8 cellular contexts compared by ENCODE assay signal in the genomic region with DNA sequence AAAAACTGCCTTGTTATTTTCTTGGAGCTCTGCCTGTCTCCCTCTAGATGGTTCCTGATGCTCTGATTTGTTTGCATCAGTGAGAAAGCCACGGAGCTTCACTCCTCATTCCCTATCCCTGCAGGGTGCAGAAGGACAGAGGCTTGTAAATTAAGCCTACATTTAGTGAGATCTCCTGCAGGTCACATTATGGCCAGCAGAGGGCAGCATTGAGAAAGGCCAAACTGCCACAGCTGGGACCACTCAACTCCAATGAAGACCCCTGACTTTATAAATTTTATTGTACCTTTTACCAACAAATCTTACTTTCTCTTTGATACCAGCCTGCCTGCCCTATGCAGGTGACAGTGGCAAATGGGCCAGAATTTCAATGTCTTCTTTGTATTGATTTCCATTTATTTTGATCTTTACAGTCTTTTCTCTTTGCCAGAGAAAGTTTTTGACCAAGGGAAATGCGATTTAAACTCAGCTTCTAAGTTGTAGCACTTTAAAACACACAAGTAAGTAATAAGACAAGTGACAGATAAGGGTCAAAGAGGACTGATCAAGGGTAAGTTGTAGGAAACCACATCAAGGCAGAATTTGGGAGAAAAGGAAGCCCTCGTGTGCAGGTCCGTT.
DNase-seq lines count a peak whose midpoint lies in the region; ATAC-seq and TF ChIP-seq lines count a peak whose summit lies in the region.

No MANE protein-coding gene starts in this region.

- TF ChIP-seq CTCF in WTC11 (IDR thresholded peaks at IDR 0.05) (peak; percentile 89), endodermal cell (conservative IDR thresholded peaks at IDR 0.05) (peak; percentile 97), thyroid gland (IDR thresholded peaks at IDR 0.05) (peak; percentile 41 to 86 (median 72))

- H3K36me3 ChIP-seq in endodermal cell (ENCODE audit: control insufficient read depth, insufficient read depth, low read length) (no peaks in the 10 kb centered on the region), thyroid gland (no peaks in the 10 kb centered on the region)

- H3K9me3 ChIP-seq in endodermal cell (ENCODE audit: control insufficient read depth, low read length) (no peaks in the 10 kb centered on the region), thyroid gland (no peaks in the 10 kb centered on the region)

- H3K4me1 ChIP-seq in endodermal cell (ENCODE audit: control insufficient read depth, insufficient read depth, low read length): peaks cover 18% of the 10 kb centered on the region
- H3K4me1 ChIP-seq in thyroid gland: peaks cover 0 to 6% of the 10 kb centered on the region in 2 donors

- H3K9ac ChIP-seq in endodermal cell (ENCODE audit: extremely low read depth, low read length, poor library complexity, severe bottlenecking): no peak overlapping the region

- H3K27ac Mint-ChIP-seq in WTC11: no peak overlapping the region
- H3K27ac Mint-ChIP-seq in endodermal cell: no peak overlapping the region
- no peak overlapping the region for H3K27ac Mint-ChIP-seq in naive B cell

- ATAC-seq in GM19043 (IDR thresholded peaks at IDR 0.05; ENCODE audit: low read depth, unreplicated experiment) (peak; percentile 83), HG03520 (IDR thresholded peaks at IDR 0.05; ENCODE audit: unreplicated experiment) (peak; percentile 69), WTC11 (peak; percentile 91), naive B cell (ENCODE audit: low read depth in 2 of 2) (no peak)

- H3K27ac ChIP-seq in endodermal cell (ENCODE audit: low read depth, low read length) (no peak overlapping the region), thyroid gland (no peak overlapping the region)

- no peaks in the 10 kb centered on the region for H3K9me3 Mint-ChIP-seq in WTC11
- no peaks in the 10 kb centered on the region for H3K9me3 Mint-ChIP-seq in endodermal cell
- H3K9me3 Mint-ChIP-seq in naive B cell: peaks cover 0 to 2% (median 0%) of the 10 kb centered on the region in 7 donors

- H3K4me1 Mint-ChIP-seq in WTC11 (peaks cover 30% of the 10 kb centered on the region), endodermal cell (peaks cover 39% of the 10 kb centered on the region), naive B cell (no peaks in the 10 kb centered on the region)

- DNase-seq in Caki2 (ENCODE audit: low read depth) (peak; percentile 26), WTC11 (ENCODE audit: low spot score) (peak; percentile 86), endodermal cell (peak; percentile 96), naive B cell (peak; percentile 6), thyroid gland (peak; percentile 53 to 63), DMS79 treated with DMSO at 0.1 percent for 48 hours (lab: John Stamatoyannopoulos, UW) (no peak)

- H3K4me3 ChIP-seq in endodermal cell (ENCODE audit: low read length) (no peak overlapping the region), thyroid gland (replicated peaks in 1 of 3) (no peak overlapping the region)

- CTCF ChIA-PET in WTC11 (lab: Charles Lee): interaction anchor here (0.5 to 1.7 kb wide), 15 partner anchors 9 to 1686 kb away, joined by 3 to 8 read pairs (median 3); no protein-coding TSS in a partner anchor

- in situ Hi-C loops in Caki2 (cut with HindIII; ENCODE audit: low pct_unique_long_range_greater_than_20kb, low sequenced_read_pairs): no loop called here

- POLR2A ChIA-PET in WTC11 (lab: Charles Lee): no interaction called here

- H3K27me3 ChIP-seq in endodermal cell (ENCODE audit: control insufficient read depth, insufficient read depth, low read length, poor library complexity, severe bottlenecking) (no peaks in the 10 kb centered on the region), thyroid gland (no peaks in the 10 kb centered on the region)

- H3K36me3 Mint-ChIP-seq in WTC11 (no peaks in the 10 kb centered on the region), endodermal cell (ENCODE audit: low read depth) (no peaks in the 10 kb centered on the region), naive B cell (no peaks in the 10 kb centered on the region)

- 73 to 94% methylated on average over 2 to 4 of the region's 4 CpGs for WGBS in endodermal cell (ENCODE audit: insufficient coverage in 1 of 2, insufficient read length in 1 of 2), 2 experiments
- WGBS in thyroid gland, 2 donors: 60 to 63% methylated on average over 4 of the region's 4 CpGs

- H3K27me3 Mint-ChIP-seq in WTC11 (ENCODE audit: low read depth) (no peaks in the 10 kb centered on the region), endodermal cell (ENCODE audit: insufficient read depth) (no peaks in the 10 kb centered on the region), naive B cell (no peaks in the 10 kb centered on the region)

- no peak for TF ChIP-seq POLR2A in thyroid gland (IDR thresholded peaks at IDR 0.05)

- H3K4me3 Mint-ChIP-seq in WTC11: no peak overlapping the region
- no peak overlapping the region for H3K4me3 Mint-ChIP-seq in endodermal cell
- H3K4me3 Mint-ChIP-seq in naive B cell: no peak overlapping the region

- intact Hi-C loops in thyroid gland (cut with DNase I): no loop called here

TF ChIP-seq in WTC11, 78 proteins besides CTCF, POLR2A, EP300 and RAD21 (continues in another document):
- TF ChIP-seq, protein P1, sequence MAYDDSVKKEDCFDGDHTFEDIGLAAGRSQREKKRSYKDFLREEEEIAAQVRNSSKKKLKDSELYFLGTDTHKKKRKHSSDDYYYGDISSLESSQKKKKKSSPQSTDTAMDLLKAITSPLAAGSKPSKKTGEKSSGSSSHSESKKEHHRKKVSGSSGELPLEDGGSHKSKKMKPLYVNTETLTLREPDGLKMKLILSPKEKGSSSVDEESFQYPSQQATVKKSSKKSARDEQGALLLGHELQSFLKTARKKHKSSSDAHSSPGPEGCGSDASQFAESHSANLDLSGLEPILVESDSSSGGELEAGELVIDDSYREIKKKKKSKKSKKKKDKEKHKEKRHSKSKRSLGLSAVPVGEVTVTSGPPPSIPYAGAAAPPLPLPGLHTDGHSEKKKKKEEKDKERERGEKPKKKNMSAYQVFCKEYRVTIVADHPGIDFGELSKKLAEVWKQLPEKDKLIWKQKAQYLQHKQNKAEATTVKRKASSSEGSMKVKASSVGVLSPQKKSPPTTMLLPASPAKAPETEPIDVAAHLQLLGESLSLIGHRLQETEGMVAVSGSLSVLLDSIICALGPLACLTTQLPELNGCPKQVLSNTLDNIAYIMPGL (CRISPR knock-in tag; IDR thresholded peaks at IDR 0.05): no peak
- no peak for TF ChIP-seq PRRX2 (CRISPR knock-in tag; IDR thresholded peaks at IDR 0.05)
- TF ChIP-seq ZNF138 (CRISPR knock-in tag; conservative IDR thresholded peaks at IDR 0.05): no peak
- TF ChIP-seq, protein P2, sequence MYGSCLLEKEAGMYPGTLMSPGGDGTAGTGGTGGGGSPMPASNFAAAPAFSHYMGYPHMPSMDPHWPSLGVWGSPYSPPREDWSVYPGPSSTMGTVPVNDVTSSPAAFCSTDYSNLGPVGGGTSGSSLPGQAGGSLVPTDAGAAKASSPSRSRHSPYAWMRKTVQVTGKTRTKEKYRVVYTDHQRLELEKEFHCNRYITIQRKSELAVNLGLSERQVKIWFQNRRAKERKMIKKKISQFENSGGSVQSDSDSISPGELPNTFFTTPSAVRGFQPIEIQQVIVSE (CRISPR knock-in tag; IDR thresholded peaks at IDR 0.05; ENCODE audit: borderline replicate concordance): no peak
- TF ChIP-seq, protein P3, sequence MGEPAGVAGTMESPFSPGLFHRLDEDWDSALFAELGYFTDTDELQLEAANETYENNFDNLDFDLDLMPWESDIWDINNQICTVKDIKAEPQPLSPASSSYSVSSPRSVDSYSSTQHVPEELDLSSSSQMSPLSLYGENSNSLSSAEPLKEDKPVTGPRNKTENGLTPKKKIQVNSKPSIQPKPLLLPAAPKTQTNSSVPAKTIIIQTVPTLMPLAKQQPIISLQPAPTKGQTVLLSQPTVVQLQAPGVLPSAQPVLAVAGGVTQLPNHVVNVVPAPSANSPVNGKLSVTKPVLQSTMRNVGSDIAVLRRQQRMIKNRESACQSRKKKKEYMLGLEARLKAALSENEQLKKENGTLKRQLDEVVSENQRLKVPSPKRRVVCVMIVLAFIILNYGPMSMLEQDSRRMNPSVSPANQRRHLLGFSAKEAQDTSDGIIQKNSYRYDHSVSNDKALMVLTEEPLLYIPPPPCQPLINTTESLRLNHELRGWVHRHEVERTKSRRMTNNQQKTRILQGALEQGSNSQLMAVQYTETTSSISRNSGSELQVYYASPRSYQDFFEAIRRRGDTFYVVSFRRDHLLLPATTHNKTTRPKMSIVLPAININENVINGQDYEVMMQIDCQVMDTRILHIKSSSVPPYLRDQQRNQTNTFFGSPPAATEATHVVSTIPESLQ (CRISPR knock-in tag; IDR thresholded peaks at IDR 0.05): no peak
- TF ChIP-seq MYBL2 (CRISPR knock-in tag; IDR thresholded peaks at IDR 0.05): no peak
- no peak for TF ChIP-seq NR2C2 (CRISPR knock-in tag; IDR thresholded peaks at IDR 0.05)
- TF ChIP-seq NR3C1 (CRISPR knock-in tag; conservative IDR thresholded peaks at IDR 0.05; ENCODE audit: low read depth): no peak
- TF ChIP-seq JUN (CRISPR knock-in tag; IDR thresholded peaks at IDR 0.05): no peak
- TF ChIP-seq GABPB1 (CRISPR knock-in tag; IDR thresholded peaks at IDR 0.05): no peak
- TF ChIP-seq, protein P4, sequence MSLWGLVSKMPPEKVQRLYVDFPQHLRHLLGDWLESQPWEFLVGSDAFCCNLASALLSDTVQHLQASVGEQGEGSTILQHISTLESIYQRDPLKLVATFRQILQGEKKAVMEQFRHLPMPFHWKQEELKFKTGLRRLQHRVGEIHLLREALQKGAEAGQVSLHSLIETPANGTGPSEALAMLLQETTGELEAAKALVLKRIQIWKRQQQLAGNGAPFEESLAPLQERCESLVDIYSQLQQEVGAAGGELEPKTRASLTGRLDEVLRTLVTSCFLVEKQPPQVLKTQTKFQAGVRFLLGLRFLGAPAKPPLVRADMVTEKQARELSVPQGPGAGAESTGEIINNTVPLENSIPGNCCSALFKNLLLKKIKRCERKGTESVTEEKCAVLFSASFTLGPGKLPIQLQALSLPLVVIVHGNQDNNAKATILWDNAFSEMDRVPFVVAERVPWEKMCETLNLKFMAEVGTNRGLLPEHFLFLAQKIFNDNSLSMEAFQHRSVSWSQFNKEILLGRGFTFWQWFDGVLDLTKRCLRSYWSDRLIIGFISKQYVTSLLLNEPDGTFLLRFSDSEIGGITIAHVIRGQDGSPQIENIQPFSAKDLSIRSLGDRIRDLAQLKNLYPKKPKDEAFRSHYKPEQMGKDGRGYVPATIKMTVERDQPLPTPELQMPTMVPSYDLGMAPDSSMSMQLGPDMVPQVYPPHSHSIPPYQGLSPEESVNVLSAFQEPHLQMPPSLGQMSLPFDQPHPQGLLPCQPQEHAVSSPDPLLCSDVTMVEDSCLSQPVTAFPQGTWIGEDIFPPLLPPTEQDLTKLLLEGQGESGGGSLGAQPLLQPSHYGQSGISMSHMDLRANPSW (CRISPR knock-in tag; conservative IDR thresholded peaks at IDR 0.05; ENCODE audit: low read depth): no peak

Comparison
In these comparisons a context has a peak if more than half of its experiments do, and no peak if none do; other contexts are left out.
1. ATAC-seq: peak in GM19043 (single experiment), HG03520 (single experiment) and WTC11 (single experiment); none in naive B cell (0 of 2).
2. Peak in every context shown above with its lines, with median percentiles within 50 percentile points of each other: CTCF ChIP-seq.